19 cellular contexts compared by ENCODE assay signal in the genomic region with DNA sequence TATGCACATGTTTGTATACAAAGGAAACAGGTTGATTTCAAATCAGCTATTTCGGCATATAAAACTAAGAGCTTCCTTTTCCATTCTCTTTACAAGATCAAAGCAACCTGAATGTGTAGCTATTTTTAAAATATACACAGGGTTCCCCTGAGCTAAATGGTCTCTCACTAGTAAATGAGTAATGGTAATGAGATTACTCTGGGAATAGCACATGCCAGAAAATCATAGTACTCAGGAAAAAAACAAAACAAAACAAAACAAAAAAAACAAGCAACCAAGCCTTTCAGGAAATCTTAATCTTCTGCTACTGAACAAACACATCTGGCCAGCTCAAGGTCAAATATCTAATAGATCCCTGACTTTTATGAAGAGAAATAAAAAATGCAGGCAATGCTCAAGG.
DNase-seq lines count a peak whose midpoint lies in the region; ATAC-seq and TF ChIP-seq lines count a peak whose summit lies in the region.
"Had no signal": no experiment of that assay in that cellular context is flagged by ENCODE, and none has a peak within 500 bp of the region (broad histone marks: within the 10 kb centered on the region; RNA-seq: fewer than 3 reads in every experiment).

No MANE protein-coding gene starts in this region.

- H3K9me3 Mint-ChIP-seq in nephron = no peaks in the 10 kb centered on the region
- H3K9me3 Mint-ChIP-seq: CD4-positive, CD25-positive, alpha-beta regulatory T cell; CD8-positive, alpha-beta T cell; GM23338; HFFc6 had no signal

- H3K4me3 ChIP-seq in SK-N-SH (ENCODE audit: low read depth in 2 of 2, low read length in 1 of 2) = no peak overlapping the region
- H3K4me3 ChIP-seq: BLaER1, GM23338, HAP-1 had no signal

- no peak for TF ChIP-seq RAD21 in SK-N-SH (IDR thresholded peaks at IDR 0.05; ENCODE audit: low read length)

- H3K9ac ChIP-seq in SK-N-SH = no peak overlapping the region
- H3K9ac ChIP-seq: BLaER1 had no signal

- H3K27ac Mint-ChIP-seq in nephron = peak overlapping the region in 2 of 3 experiments; percentile 26 to 67
- H3K27ac Mint-ChIP-seq: B cell; CD4-positive, CD25-positive, alpha-beta regulatory T cell; CD8-positive, alpha-beta T cell; GM23338; HFFc6 had no signal

- no peaks in the 10 kb centered on the region for H4K20me1 ChIP-seq in SK-N-SH (ENCODE audit: insufficient read depth)
- H4K20me1 ChIP-seq: BLaER1 had no signal

- no peaks in the 10 kb centered on the region for H3K36me3 Mint-ChIP-seq in nephron (ENCODE audit: low read depth)
- H3K36me3 Mint-ChIP-seq: CD4-positive, CD25-positive, alpha-beta regulatory T cell; CD8-positive, alpha-beta T cell had no signal

- no peaks in the 10 kb centered on the region for H3K79me2 ChIP-seq in SK-N-SH (ENCODE audit: insufficient read depth)

- no peaks in the 10 kb centered on the region for H3F3A ChIP-seq in SK-N-SH (replicated peaks; ENCODE audit: insufficient read depth)

- H2AFZ ChIP-seq in SK-N-SH (ENCODE audit: low read depth) = no peak overlapping the region
- H2AFZ ChIP-seq: GM23338 had no signal

- CTCF ChIA-PET in SK-N-SH (lab: Yijun Ruan, JAX) = interaction anchor here (1.2 kb wide), 1 partner anchor 142 kb away, joined by 5 read pairs; no protein-coding TSS in a partner anchor

- H3K27ac ChIP-seq in SK-N-SH (ENCODE audit: low read depth in 2 of 2, low read length in 1 of 2) = no peak overlapping the region
- H3K27ac ChIP-seq: 22Rv1, BLaER1, C4-2B had no signal

- no peaks in the 10 kb centered on the region for H3K36me3 ChIP-seq in SK-N-SH (replicated peaks in 1 of 2; ENCODE audit: control insufficient read depth in 1 of 2, insufficient read depth in 2 of 2, low read length in 1 of 2)
- H3K36me3 ChIP-seq: BLaER1, HAP-1 had no signal

- no peak for TF ChIP-seq EP300 in SK-N-SH (IDR thresholded peaks at IDR 0.05; ENCODE audit: borderline replicate concordance in 1 of 2, low read depth in 1 of 2, low read length in 1 of 2)

- H3K4me1 Mint-ChIP-seq in nephron = peaks cover 47% of the 10 kb centered on the region
- H3K4me1 Mint-ChIP-seq: CD4-positive, CD25-positive, alpha-beta regulatory T cell had no signal

- no peak overlapping the region for H3K4me2 ChIP-seq in SK-N-SH
- H3K4me2 ChIP-seq: BLaER1, GM23338 had no signal

- 69% methylated on average over 1 of the region's 1 CpG for WGBS in SK-N-SH (ENCODE audit: low lambda C conversion rate)

- POLR2A ChIA-PET in SK-N-SH (lab: Yijun Ruan, JAX) = interaction anchor here (0.6 kb wide), 1 partner anchor 654 kb away, joined by 3 read pairs; no protein-coding TSS in a partner anchor

- peak; percentile 41 for DNase-seq in DMS79 treated with DMSO at 0.1 percent for 48 hours (lab: John Stamatoyannopoulos, UW)
- no peak for DNase-seq in DMS79 (lab: John Stamatoyannopoulos, UW)
- DNase-seq in SK-N-SH = no peak
- no peak for DNase-seq in superior temporal gyrus (ENCODE audit: extremely low spot score)
- DNase-seq: Caco-2; CD4-positive, CD25-positive, alpha-beta regulatory T cell; CD8-positive, alpha-beta T cell; DMS153; GF-D8; HFFc6 had no signal

- no peaks in the 10 kb centered on the region for H3K27me3 ChIP-seq in SK-N-SH (ENCODE audit: insufficient read depth)
- H3K27me3 ChIP-seq: BLaER1 had no signal

- TF ChIP-seq CTCF in SK-N-SH (IDR thresholded peaks at IDR 0.05) (no peak), nephron (IDR thresholded peaks at IDR 0.05; ENCODE audit: unreplicated experiment in 3 of 3) (no peak)

- H3K4me3 Mint-ChIP-seq in nephron = no peak overlapping the region
- H3K4me3 Mint-ChIP-seq: B cell; CD4-positive, CD25-positive, alpha-beta regulatory T cell; CD8-positive, alpha-beta T cell; GM23338; HFFc6 had no signal

- no peaks in the 10 kb centered on the region; a peak in 2 of 4 replicates for H3K4me1 ChIP-seq in SK-N-SH (ENCODE audit: control insufficient read depth in 1 of 2, insufficient read depth in 2 of 2, low read depth in 1 of 2, low read length in 1 of 2)
- H3K4me1 ChIP-seq: BLaER1, Caco-2, HAP-1 had no signal

- no peaks in the 10 kb centered on the region for H3K9me3 ChIP-seq in SK-N-SH
- H3K9me3 ChIP-seq: BLaER1, Caco-2, HAP-1 had no signal

- no peaks in the 10 kb centered on the region for H3K27me3 Mint-ChIP-seq in nephron (ENCODE audit: low read depth)
- H3K27me3 Mint-ChIP-seq: CD4-positive, CD25-positive, alpha-beta regulatory T cell had no signal

- no peaks in the 10 kb centered on the region for H3K9me2 ChIP-seq in SK-N-SH

- ATAC-seq in SK-N-SH treated with all-trans-retinoic acid at 6 μM for 48 hours = no peak
- ATAC-seq in HG03108 (IDR thresholded peaks at IDR 0.05; ENCODE audit: unreplicated experiment) = no peak
- ATAC-seq: CD8-positive, alpha-beta T cell; GM23338 had no signal

TF ChIP-seq in SK-N-SH treated with all-trans-retinoic acid at 6 μM for 48 hours, 23 proteins besides CTCF, POLR2A, EP300 and RAD21:
- TF ChIP-seq, protein P1, sequence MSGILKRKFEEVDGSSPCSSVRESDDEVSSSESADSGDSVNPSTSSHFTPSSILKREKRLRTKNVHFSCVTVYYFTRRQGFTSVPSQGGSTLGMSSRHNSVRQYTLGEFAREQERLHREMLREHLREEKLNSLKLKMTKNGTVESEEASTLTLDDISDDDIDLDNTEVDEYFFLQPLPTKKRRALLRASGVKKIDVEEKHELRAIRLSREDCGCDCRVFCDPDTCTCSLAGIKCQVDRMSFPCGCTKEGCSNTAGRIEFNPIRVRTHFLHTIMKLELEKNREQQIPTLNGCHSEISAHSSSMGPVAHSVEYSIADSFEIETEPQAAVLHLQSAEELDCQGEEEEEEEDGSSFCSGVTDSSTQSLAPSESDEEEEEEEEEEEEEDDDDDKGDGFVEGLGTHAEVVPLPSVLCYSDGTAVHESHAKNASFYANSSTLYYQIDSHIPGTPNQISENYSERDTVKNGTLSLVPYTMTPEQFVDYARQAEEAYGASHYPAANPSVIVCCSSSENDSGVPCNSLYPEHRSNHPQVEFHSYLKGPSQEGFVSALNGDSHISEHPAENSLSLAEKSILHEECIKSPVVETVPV (CRISPR knock-in tag; IDR thresholded peaks at IDR 0.05) = no peak
- TF ChIP-seq TCF4 (CRISPR knock-in tag; IDR thresholded peaks at IDR 0.05; ENCODE audit: borderline replicate concordance) = peak; percentile 57; the same call in 1 of the 2 replicates

TF ChIP-seq in SK-N-SH, 30 proteins besides CTCF, POLR2A, EP300 and RAD21 (continues in another document):
- TF ChIP-seq TEAD4 (IDR thresholded peaks at IDR 0.05; ENCODE audit: borderline replicate concordance, insufficient read depth) (no peak), NRF1 (IDR thresholded peaks at IDR 0.05; ENCODE audit: low read depth, low read length) (no peak), GABPA (IDR thresholded peaks at IDR 0.05; ENCODE audit: low read depth) (no peak), CHD2 (IDR thresholded peaks at IDR 0.05; ENCODE audit: low read length, partially characterized antibody) (no peak), USF1 (IDR thresholded peaks at IDR 0.05; ENCODE audit: borderline replicate concordance, low read depth) (no peak)
- TF ChIP-seq, protein P2, sequence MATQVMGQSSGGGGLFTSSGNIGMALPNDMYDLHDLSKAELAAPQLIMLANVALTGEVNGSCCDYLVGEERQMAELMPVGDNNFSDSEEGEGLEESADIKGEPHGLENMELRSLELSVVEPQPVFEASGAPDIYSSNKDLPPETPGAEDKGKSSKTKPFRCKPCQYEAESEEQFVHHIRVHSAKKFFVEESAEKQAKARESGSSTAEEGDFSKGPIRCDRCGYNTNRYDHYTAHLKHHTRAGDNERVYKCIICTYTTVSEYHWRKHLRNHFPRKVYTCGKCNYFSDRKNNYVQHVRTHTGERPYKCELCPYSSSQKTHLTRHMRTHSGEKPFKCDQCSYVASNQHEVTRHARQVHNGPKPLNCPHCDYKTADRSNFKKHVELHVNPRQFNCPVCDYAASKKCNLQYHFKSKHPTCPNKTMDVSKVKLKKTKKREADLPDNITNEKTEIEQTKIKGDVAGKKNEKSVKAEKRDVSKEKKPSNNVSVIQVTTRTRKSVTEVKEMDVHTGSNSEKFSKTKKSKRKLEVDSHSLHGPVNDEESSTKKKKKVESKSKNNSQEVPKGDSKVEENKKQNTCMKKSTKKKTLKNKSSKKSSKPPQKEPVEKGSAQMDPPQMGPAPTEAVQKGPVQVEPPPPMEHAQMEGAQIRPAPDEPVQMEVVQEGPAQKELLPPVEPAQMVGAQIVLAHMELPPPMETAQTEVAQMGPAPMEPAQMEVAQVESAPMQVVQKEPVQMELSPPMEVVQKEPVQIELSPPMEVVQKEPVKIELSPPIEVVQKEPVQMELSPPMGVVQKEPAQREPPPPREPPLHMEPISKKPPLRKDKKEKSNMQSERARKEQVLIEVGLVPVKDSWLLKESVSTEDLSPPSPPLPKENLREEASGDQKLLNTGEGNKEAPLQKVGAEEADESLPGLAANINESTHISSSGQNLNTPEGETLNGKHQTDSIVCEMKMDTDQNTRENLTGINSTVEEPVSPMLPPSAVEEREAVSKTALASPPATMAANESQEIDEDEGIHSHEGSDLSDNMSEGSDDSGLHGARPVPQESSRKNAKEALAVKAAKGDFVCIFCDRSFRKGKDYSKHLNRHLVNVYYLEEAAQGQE (IDR thresholded peaks at IDR 0.05; ENCODE audit: low read depth, low read length) = no peak
- TF ChIP-seq, protein P3, sequence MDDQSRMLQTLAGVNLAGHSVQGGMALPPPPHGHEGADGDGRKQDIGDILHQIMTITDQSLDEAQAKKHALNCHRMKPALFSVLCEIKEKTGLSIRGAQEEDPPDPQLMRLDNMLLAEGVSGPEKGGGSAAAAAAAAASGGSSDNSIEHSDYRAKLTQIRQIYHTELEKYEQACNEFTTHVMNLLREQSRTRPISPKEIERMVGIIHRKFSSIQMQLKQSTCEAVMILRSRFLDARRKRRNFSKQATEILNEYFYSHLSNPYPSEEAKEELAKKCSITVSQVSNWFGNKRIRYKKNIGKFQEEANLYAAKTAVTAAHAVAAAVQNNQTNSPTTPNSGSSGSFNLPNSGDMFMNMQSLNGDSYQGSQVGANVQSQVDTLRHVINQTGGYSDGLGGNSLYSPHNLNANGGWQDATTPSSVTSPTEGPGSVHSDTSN (IDR thresholded peaks at IDR 0.05) = no peak
- TF ChIP-seq, protein P4, sequence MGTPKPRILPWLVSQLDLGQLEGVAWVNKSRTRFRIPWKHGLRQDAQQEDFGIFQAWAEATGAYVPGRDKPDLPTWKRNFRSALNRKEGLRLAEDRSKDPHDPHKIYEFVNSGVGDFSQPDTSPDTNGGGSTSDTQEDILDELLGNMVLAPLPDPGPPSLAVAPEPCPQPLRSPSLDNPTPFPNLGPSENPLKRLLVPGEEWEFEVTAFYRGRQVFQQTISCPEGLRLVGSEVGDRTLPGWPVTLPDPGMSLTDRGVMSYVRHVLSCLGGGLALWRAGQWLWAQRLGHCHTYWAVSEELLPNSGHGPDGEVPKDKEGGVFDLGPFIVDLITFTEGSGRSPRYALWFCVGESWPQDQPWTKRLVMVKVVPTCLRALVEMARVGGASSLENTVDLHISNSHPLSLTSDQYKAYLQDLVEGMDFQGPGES (IDR thresholded peaks at IDR 0.05; ENCODE audit: low read depth, low read length) = no peak
